In genomic region chrX:106783716-106784115, GRCh38 we compare ENCODE assay signal across 1 cellular context.
TF ChIP-seq lines count a peak whose summit lies in the region.

No MANE protein-coding gene starts in this region.

TF ChIP-seq in GM23338, 12 proteins besides CTCF, POLR2A, EP300 and RAD21 (continued from another document):
- TF ChIP-seq ETS1 (IDR thresholded peaks at IDR 0.05) (no peak), ZNF462 (CRISPR knock-in tag; IDR thresholded peaks at IDR 0.05) (no peak), CREB1 (CRISPR knock-in tag; IDR thresholded peaks at IDR 0.05; ENCODE audit: low read depth) (no peak)
